In the genomic region with DNA sequence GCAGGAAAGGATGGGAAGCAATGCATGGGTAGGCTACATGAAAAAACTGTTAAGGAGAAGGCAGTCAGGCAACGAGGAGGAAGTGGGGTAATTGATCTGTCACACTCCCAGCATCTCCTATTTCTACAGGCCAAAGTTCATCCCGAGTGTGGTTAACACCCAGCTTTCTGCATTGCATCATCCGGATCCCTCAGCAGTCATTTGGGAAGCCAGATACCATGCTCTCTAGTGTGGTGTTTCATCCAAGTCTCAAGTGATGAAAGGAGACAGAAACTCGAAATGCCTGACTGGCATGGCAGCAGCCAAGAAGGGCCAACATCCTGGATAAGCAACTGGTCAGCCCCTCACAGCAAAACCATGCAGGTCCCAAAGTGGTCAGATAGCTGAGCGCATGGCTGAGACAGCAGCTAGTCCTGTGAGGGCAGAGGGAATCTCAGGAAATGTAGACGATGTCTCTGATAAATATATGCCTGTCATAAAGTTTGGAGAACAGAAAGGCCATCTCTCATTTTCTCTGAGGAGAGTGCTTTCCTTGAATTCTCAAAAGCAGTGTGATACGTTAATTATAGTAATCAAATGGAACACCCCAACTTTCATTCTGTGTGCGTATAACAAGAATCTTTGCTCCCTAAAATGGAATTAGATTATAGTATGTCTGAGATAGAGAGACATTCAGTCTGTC, we compare ENCODE assay signal across 2 cellular contexts.
TF ChIP-seq lines count a peak whose summit lies in the region.

No MANE protein-coding gene starts in this region.

TF ChIP-seq in K562, 482 proteins besides CTCF, POLR2A, EP300 and RAD21 (continued from another document and continues in another):
- TF ChIP-seq, protein P1, sequence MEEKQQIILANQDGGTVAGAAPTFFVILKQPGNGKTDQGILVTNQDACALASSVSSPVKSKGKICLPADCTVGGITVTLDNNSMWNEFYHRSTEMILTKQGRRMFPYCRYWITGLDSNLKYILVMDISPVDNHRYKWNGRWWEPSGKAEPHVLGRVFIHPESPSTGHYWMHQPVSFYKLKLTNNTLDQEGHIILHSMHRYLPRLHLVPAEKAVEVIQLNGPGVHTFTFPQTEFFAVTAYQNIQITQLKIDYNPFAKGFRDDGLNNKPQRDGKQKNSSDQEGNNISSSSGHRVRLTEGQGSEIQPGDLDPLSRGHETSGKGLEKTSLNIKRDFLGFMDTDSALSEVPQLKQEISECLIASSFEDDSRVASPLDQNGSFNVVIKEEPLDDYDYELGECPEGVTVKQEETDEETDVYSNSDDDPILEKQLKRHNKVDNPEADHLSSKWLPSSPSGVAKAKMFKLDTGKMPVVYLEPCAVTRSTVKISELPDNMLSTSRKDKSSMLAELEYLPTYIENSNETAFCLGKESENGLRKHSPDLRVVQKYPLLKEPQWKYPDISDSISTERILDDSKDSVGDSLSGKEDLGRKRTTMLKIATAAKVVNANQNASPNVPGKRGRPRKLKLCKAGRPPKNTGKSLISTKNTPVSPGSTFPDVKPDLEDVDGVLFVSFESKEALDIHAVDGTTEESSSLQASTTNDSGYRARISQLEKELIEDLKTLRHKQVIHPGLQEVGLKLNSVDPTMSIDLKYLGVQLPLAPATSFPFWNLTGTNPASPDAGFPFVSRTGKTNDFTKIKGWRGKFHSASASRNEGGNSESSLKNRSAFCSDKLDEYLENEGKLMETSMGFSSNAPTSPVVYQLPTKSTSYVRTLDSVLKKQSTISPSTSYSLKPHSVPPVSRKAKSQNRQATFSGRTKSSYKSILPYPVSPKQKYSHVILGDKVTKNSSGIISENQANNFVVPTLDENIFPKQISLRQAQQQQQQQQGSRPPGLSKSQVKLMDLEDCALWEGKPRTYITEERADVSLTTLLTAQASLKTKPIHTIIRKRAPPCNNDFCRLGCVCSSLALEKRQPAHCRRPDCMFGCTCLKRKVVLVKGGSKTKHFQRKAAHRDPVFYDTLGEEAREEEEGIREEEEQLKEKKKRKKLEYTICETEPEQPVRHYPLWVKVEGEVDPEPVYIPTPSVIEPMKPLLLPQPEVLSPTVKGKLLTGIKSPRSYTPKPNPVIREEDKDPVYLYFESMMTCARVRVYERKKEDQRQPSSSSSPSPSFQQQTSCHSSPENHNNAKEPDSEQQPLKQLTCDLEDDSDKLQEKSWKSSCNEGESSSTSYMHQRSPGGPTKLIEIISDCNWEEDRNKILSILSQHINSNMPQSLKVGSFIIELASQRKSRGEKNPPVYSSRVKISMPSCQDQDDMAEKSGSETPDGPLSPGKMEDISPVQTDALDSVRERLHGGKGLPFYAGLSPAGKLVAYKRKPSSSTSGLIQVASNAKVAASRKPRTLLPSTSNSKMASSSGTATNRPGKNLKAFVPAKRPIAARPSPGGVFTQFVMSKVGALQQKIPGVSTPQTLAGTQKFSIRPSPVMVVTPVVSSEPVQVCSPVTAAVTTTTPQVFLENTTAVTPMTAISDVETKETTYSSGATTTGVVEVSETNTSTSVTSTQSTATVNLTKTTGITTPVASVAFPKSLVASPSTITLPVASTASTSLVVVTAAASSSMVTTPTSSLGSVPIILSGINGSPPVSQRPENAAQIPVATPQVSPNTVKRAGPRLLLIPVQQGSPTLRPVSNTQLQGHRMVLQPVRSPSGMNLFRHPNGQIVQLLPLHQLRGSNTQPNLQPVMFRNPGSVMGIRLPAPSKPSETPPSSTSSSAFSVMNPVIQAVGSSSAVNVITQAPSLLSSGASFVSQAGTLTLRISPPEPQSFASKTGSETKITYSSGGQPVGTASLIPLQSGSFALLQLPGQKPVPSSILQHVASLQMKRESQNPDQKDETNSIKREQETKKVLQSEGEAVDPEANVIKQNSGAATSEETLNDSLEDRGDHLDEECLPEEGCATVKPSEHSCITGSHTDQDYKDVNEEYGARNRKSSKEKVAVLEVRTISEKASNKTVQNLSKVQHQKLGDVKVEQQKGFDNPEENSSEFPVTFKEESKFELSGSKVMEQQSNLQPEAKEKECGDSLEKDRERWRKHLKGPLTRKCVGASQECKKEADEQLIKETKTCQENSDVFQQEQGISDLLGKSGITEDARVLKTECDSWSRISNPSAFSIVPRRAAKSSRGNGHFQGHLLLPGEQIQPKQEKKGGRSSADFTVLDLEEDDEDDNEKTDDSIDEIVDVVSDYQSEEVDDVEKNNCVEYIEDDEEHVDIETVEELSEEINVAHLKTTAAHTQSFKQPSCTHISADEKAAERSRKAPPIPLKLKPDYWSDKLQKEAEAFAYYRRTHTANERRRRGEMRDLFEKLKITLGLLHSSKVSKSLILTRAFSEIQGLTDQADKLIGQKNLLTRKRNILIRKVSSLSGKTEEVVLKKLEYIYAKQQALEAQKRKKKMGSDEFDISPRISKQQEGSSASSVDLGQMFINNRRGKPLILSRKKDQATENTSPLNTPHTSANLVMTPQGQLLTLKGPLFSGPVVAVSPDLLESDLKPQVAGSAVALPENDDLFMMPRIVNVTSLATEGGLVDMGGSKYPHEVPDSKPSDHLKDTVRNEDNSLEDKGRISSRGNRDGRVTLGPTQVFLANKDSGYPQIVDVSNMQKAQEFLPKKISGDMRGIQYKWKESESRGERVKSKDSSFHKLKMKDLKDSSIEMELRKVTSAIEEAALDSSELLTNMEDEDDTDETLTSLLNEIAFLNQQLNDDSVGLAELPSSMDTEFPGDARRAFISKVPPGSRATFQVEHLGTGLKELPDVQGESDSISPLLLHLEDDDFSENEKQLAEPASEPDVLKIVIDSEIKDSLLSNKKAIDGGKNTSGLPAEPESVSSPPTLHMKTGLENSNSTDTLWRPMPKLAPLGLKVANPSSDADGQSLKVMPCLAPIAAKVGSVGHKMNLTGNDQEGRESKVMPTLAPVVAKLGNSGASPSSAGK (IDR thresholded peaks at IDR 0.05): peak; percentile 78
- no peak for TF ChIP-seq ZNF785 (CRISPR knock-in tag; IDR thresholded peaks at IDR 0.05)
- TF ChIP-seq ZBTB17 (CRISPR knock-in tag; IDR thresholded peaks at IDR 0.05): peak; percentile 70; the same call in 1 of the 2 replicates
- peak; percentile 49; the same call in 1 of the 2 replicates for TF ChIP-seq HDAC8 (tag; IDR thresholded peaks at IDR 0.05)
- 0 out of 2 replicates have a peak, but pooled peaks have one; percentile 40 for TF ChIP-seq SPI1 (IDR thresholded peaks at IDR 0.05; ENCODE audit: borderline replicate concordance, low read depth, low read length)
- TF ChIP-seq MTA1 (IDR thresholded peaks at IDR 0.05; ENCODE audit: borderline replicate concordance): peak; percentile 32; the same call in 1 of the 2 replicates
- peak; percentile 67 for TF ChIP-seq POLR2H (tag; IDR thresholded peaks at IDR 0.05; ENCODE audit: low read depth)
- peak; percentile 85 for TF ChIP-seq ZSCAN32 (CRISPR knock-in tag; IDR thresholded peaks at IDR 0.05)
- TF ChIP-seq CHD4 (IDR thresholded peaks at IDR 0.05; ENCODE audit: insufficient read depth, insufficient replicate concordance, low read depth, low read length, poor library complexity, severe bottlenecking): no peak
- no peak for TF ChIP-seq ZFX (CRISPR knock-in tag; IDR thresholded peaks at IDR 0.05)
- TF ChIP-seq L3MBTL2 (IDR thresholded peaks at IDR 0.05): peak; percentile 86
- no peak for TF ChIP-seq NR2C2 (CRISPR knock-in tag; IDR thresholded peaks at IDR 0.05)
- TF ChIP-seq NR2C2 (tag; IDR thresholded peaks at IDR 0.05): peak; percentile 92
- TF ChIP-seq HDAC1 (IDR thresholded peaks at IDR 0.05): no peak

TF ChIP-seq in HepG2, 621 proteins besides CTCF, POLR2A, EP300 and RAD21 (continued from another document and continues in another):
- TF ChIP-seq, protein P2, sequence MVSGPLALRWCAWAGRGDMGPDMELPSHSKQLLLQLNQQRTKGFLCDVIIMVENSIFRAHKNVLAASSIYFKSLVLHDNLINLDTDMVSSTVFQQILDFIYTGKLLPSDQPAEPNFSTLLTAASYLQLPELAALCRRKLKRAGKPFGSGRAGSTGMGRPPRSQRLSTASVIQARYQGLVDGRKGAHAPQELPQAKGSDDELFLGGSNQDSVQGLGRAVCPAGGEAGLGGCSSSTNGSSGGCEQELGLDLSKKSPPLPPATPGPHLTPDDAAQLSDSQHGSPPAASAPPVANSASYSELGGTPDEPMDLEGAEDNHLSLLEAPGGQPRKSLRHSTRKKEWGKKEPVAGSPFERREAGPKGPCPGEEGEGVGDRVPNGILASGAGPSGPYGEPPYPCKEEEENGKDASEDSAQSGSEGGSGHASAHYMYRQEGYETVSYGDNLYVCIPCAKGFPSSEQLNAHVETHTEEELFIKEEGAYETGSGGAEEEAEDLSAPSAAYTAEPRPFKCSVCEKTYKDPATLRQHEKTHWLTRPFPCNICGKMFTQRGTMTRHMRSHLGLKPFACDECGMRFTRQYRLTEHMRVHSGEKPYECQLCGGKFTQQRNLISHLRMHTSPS (CRISPR knock-in tag; IDR thresholded peaks at IDR 0.05; ENCODE audit: low read depth): peak; percentile 76
- TF ChIP-seq ZNF18 (CRISPR knock-in tag; IDR thresholded peaks at IDR 0.05; ENCODE audit: insufficient replicate concordance) (no peak), ARNT (IDR thresholded peaks at IDR 0.05) (no peak), TAF15 (IDR thresholded peaks at IDR 0.05; ENCODE audit: low read depth, low read length, poor library complexity, severe bottlenecking) (no peak), ZNF563 (CRISPR knock-in tag; IDR thresholded peaks at IDR 0.05) (no peak; the same call in 1 of the 2 replicates), ZNF326 (CRISPR knock-in tag; IDR thresholded peaks at IDR 0.05; ENCODE audit: borderline replicate concordance) (no peak), ZNF766 (CRISPR knock-in tag; IDR thresholded peaks at IDR 0.05; ENCODE audit: borderline replicate concordance) (no peak), KDM5A (IDR thresholded peaks at IDR 0.05; ENCODE audit: borderline replicate concordance, low read length) (no peak; the same call in 1 of the 2 replicates), THYN1 (CRISPR knock-in tag; IDR thresholded peaks at IDR 0.05; ENCODE audit: borderline replicate concordance, low read depth) (peak; percentile 78; the same call in 1 of the 2 replicates), SIN3B (IDR thresholded peaks at IDR 0.05; ENCODE audit: low read length) (0 out of 2 replicates have a peak, but pooled peaks have one; percentile 39), KDM4B (CRISPR knock-in tag; IDR thresholded peaks at IDR 0.05) (peak; percentile 86; the same call in 1 of the 2 replicates), ZNF331 (CRISPR knock-in tag; IDR thresholded peaks at IDR 0.05) (peak; percentile 95), ZBTB38 (CRISPR knock-in tag; IDR thresholded peaks at IDR 0.05) (peak; percentile 90; the same call in 1 of the 2 replicates), SAP130 (CRISPR knock-in tag; IDR thresholded peaks at IDR 0.05; ENCODE audit: low read depth) (peak; percentile 97), TGIF2 (CRISPR knock-in tag; IDR thresholded peaks at IDR 0.05) (peak; percentile 97), HOXA5 (CRISPR knock-in tag; IDR thresholded peaks at IDR 0.05) (no peak; the same call in 1 of the 2 replicates), SRSF9 (IDR thresholded peaks at IDR 0.05; ENCODE audit: borderline replicate concordance, insufficient read depth, low read depth, low read length, poor library complexity, severe bottlenecking) (no peak), ADNP (CRISPR knock-in tag; IDR thresholded peaks at IDR 0.05) (no peak), NKX3-1 (CRISPR knock-in tag; IDR thresholded peaks at IDR 0.05) (no peak), DPF2 (CRISPR knock-in tag; IDR thresholded peaks at IDR 0.05; ENCODE audit: borderline replicate concordance, low read depth) (peak; percentile 96), SAFB2 (CRISPR knock-in tag; IDR thresholded peaks at IDR 0.05; ENCODE audit: borderline replicate concordance, low read depth) (peak; percentile 24; the same call in 1 of the 2 replicates), NRL (CRISPR knock-in tag; IDR thresholded peaks at IDR 0.05; ENCODE audit: borderline replicate concordance) (no peak), MEF2D (CRISPR knock-in tag; IDR thresholded peaks at IDR 0.05) (peak; percentile 93)
- TF ChIP-seq, protein P3, sequence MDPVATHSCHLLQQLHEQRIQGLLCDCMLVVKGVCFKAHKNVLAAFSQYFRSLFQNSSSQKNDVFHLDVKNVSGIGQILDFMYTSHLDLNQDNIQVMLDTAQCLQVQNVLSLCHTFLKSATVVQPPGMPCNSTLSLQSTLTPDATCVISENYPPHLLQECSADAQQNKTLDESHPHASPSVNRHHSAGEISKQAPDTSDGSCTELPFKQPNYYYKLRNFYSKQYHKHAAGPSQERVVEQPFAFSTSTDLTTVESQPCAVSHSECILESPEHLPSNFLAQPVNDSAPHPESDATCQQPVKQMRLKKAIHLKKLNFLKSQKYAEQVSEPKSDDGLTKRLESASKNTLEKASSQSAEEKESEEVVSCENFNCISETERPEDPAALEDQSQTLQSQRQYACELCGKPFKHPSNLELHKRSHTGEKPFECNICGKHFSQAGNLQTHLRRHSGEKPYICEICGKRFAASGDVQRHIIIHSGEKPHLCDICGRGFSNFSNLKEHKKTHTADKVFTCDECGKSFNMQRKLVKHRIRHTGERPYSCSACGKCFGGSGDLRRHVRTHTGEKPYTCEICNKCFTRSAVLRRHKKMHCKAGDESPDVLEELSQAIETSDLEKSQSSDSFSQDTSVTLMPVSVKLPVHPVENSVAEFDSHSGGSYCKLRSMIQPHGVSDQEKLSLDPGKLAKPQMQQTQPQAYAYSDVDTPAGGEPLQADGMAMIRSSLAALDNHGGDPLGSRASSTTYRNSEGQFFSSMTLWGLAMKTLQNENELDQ (CRISPR knock-in tag; IDR thresholded peaks at IDR 0.05; ENCODE audit: borderline replicate concordance): peak; percentile 71; the same call in 1 of the 2 replicates
